Comparison of ENCODE assay signal across 6 cellular contexts in genomic region chr6:8301502-8301901, GRCh38.
"Had no signal": no experiment of that assay in that cellular context is flagged by ENCODE, and none has a peak within 500 bp of the region (broad histone marks: within the 10 kb centered on the region; RNA-seq: fewer than 3 reads in every experiment).

No MANE protein-coding gene starts in this region.

- H3K27ac ChIP-seq: HL-60, KMS-11 had no signal

- DNase-seq: Karpas-422, KBM-7, KG1 had no signal

- H3K4me2 ChIP-seq: KMS-11 had no signal

- FAIRE-seq: HTR-8/SVneo had no signal

- H3K9ac ChIP-seq: KMS-11 had no signal
